ENCODE assay signal across 2 cellular contexts in genomic region chr7:55254596-55255500, GRCh38.
A peak's percentile ranks its signal among the peaks of the same experiment; 100 is the strongest.
TF ChIP-seq lines count a peak whose summit lies in the region.

No MANE protein-coding gene starts in this region.

TF ChIP-seq in A549, 52 proteins besides CTCF, POLR2A, EP300 and RAD21 (continued from another document):
- TF ChIP-seq ATOH8 (CRISPR knock-in tag; IDR thresholded peaks at IDR 0.05; ENCODE audit: low read depth) (0 out of 2 replicates have a peak, but pooled peaks have one; percentile 9), PBX3 (IDR thresholded peaks at IDR 0.05) (no peak), MAX (IDR thresholded peaks at IDR 0.05) (peak; percentile 86), ZFP36 (IDR thresholded peaks at IDR 0.05; ENCODE audit: borderline replicate concordance, partially characterized antibody) (no peak)
TF ChIP-seq in A549: peak in this region for 6.

TF ChIP-seq in HepG2, 621 proteins besides CTCF, POLR2A, EP300 and RAD21 (continued from another document and continues in another):
- TF ChIP-seq ARID4A (CRISPR knock-in tag; IDR thresholded peaks at IDR 0.05; ENCODE audit: borderline replicate concordance) (peak; percentile 60), SATB2 (CRISPR knock-in tag; IDR thresholded peaks at IDR 0.05) (no peak), ZBTB39 (CRISPR knock-in tag; IDR thresholded peaks at IDR 0.05) (0 out of 2 replicates have a peak, but pooled peaks have one; percentile 82), BRF2 (CRISPR knock-in tag; IDR thresholded peaks at IDR 0.05) (0 out of 2 replicates have a peak, but pooled peaks have one; percentile 74), ZBTB2 (CRISPR knock-in tag; IDR thresholded peaks at IDR 0.05; ENCODE audit: low read depth) (no peak; the same call in 1 of the 2 replicates), PHF20 (CRISPR knock-in tag; IDR thresholded peaks at IDR 0.05) (peak; percentile 13; the same call in 1 of the 2 replicates), PHF5A (CRISPR knock-in tag; IDR thresholded peaks at IDR 0.05; ENCODE audit: low read depth, unreplicated experiment) (no peak), CREB3 (CRISPR knock-in tag; IDR thresholded peaks at IDR 0.05) (no peak), MXI1 (IDR thresholded peaks at IDR 0.05; ENCODE audit: borderline replicate concordance, low read depth, low read length) (0 out of 3 replicates have a peak, but pooled peaks have one; percentile 13), DR1 (CRISPR knock-in tag; IDR thresholded peaks at IDR 0.05) (no peak), TFAP4 (IDR thresholded peaks at IDR 0.05; ENCODE audit: borderline replicate concordance, low read depth) (no peak), ZNF281 (CRISPR knock-in tag; IDR thresholded peaks at IDR 0.05; ENCODE audit: borderline replicate concordance) (0 out of 2 replicates have a peak, but pooled peaks have one; percentile 10), ZNF282 (IDR thresholded peaks at IDR 0.05; ENCODE audit: partially characterized antibody) (no peak), MXD4 (CRISPR knock-in tag; IDR thresholded peaks at IDR 0.05) (peak; percentile 49; the same call in 1 of the 2 replicates), YY1 (IDR thresholded peaks at IDR 0.05; ENCODE audit: insufficient read depth, insufficient replicate concordance, low read depth, low read length) (peak; percentile 61), ZNF326 (CRISPR knock-in tag; IDR thresholded peaks at IDR 0.05; ENCODE audit: borderline replicate concordance) (no peak), ZFP37 (CRISPR knock-in tag; IDR thresholded peaks at IDR 0.05; ENCODE audit: borderline replicate concordance) (no peak), ZHX2 (IDR thresholded peaks at IDR 0.05; ENCODE audit: low read depth) (no peak), ZHX2 (CRISPR knock-in tag; IDR thresholded peaks at IDR 0.05; ENCODE audit: borderline replicate concordance) (no peak), ZNF883 (CRISPR knock-in tag; IDR thresholded peaks at IDR 0.05; ENCODE audit: not compliant biosample characterization) (peak; percentile 68), SRSF1 (optimal IDR thresholded peaks at IDR 0.05; ENCODE audit: low read depth, low read length) (peak; percentile 43), ZNF317 (CRISPR knock-in tag; IDR thresholded peaks at IDR 0.05) (no peak), ZNF747 (CRISPR knock-in tag; IDR thresholded peaks at IDR 0.05; ENCODE audit: borderline replicate concordance) (peak; percentile 48; the same call in 1 of the 2 replicates), PRMT3 (CRISPR knock-in tag; IDR thresholded peaks at IDR 0.05; ENCODE audit: borderline replicate concordance, low read depth) (no peak), YEATS2 (CRISPR knock-in tag; IDR thresholded peaks at IDR 0.05; ENCODE audit: borderline replicate concordance) (no peak), ZNF576 (CRISPR knock-in tag; IDR thresholded peaks at IDR 0.05) (0 out of 2 replicates have a peak, but pooled peaks have one; percentile 74), BATF2 (CRISPR knock-in tag; IDR thresholded peaks at IDR 0.05) (0 out of 2 replicates have a peak, but pooled peaks have one; percentile 19), ZNF563 (CRISPR knock-in tag; IDR thresholded peaks at IDR 0.05) (peak; percentile 24), MIER3 (CRISPR knock-in tag; IDR thresholded peaks at IDR 0.05; ENCODE audit: borderline replicate concordance) (0 out of 2 replicates have a peak, but pooled peaks have one; percentile 11), ZNF629 (CRISPR knock-in tag; conservative IDR thresholded peaks at IDR 0.05) (no peak), ZFX (CRISPR knock-in tag; IDR thresholded peaks at IDR 0.05; ENCODE audit: low read depth) (peak; percentile 35; the same call in 1 of the 2 replicates), FOXK1 (CRISPR knock-in tag; IDR thresholded peaks at IDR 0.05; ENCODE audit: borderline replicate concordance, low read depth) (no peak), ZMYM3 (CRISPR knock-in tag; IDR thresholded peaks at IDR 0.05) (no peak), ZNF101 (CRISPR knock-in tag; IDR thresholded peaks at IDR 0.05; ENCODE audit: borderline replicate concordance, low read depth) (0 out of 2 replicates have a peak, but pooled peaks have one; percentile 56)
